Comparison of ENCODE assay signal across 9 cellular contexts in genomic region chr15:52783929-52784798, GRCh38. TPM values are rescaled to one million over a fixed set of nuclear protein-coding genes. Genes with fewer than 3 reads are reported as not detected.
DNase-seq lines count a peak whose midpoint lies in the region; ATAC-seq and TF ChIP-seq lines count a peak whose summit lies in the region.
"Had no signal": no experiment of that assay in that cellular context is flagged by ENCODE, and none has a peak within 500 bp of the region (broad histone marks: within the 10 kb centered on the region; RNA-seq: fewer than 3 reads in every experiment).

No MANE protein-coding gene starts in this region.

- H3K4me3 ChIP-seq in iPS DF 6.9 (ENCODE audit: low read length): peak overlapping the region; percentile 23; the same call in 1 of the 2 replicates
- H3K4me3 ChIP-seq: ascending aorta had no signal

- CTCF ChIA-PET in activated CD8-positive, alpha-beta T cell treated with anti-CD3 and anti-CD28 coated beads for 36 hours (lab: Charles Lee): interaction anchor here (0.8 to 2.2 kb wide), 4 partner anchors 9 to 15 kb away, joined by 3 to 10 read pairs (median 6); no protein-coding TSS in a partner anchor

- H3K9me3 Mint-ChIP-seq in activated CD4-positive, alpha-beta T cell treated with anti-CD3 and anti-CD28 coated beads, Interleukin-2, amount 10 ng/mL, durations not matched to agents 24 days and 14 days: no peaks in the 10 kb centered on the region
- H3K9me3 Mint-ChIP-seq in activated CD8-positive, alpha-beta T cell treated with anti-CD3 and anti-CD28 coated beads for 36 hours: no peaks in the 10 kb centered on the region

- peak; percentile 61 for ATAC-seq in activated CD8-positive, alpha-beta T cell treated with anti-CD3 and anti-CD28 coated beads for 36 hours
- peak; percentile 48 for ATAC-seq in stimulated activated naive CD8-positive, alpha-beta T cell treated with anti-CD3 and anti-CD28 coated beads, Interleukin-15, Interleukin-2, amounts not matched to agents 100 U/mL and 50 U/mL, for 24 hours
- no peak for ATAC-seq in GM19395 (IDR thresholded peaks at IDR 0.05; ENCODE audit: unreplicated experiment)
- ATAC-seq in GM18907 (IDR thresholded peaks at IDR 0.05; ENCODE audit: unreplicated experiment): no peak

- DNase-seq in activated CD4-positive, alpha-beta T cell treated with anti-CD3 and anti-CD28 coated beads, Interleukin-2, amount 10 ng/mL, durations not matched to agents 24 days and 14 days: peak; percentile 70
- DNase-seq in activated CD4-positive, alpha-beta T cell treated with anti-CD3 and anti-CD28 coated beads, Interleukin-2, amount 50 U/mL, for 48 hours: no peak
- peak; percentile 45 for DNase-seq in activated CD8-positive, alpha-beta T cell treated with anti-CD3 and anti-CD28 coated beads for 36 hours
- DNase-seq in iPS DF 6.9 (ENCODE audit: low read depth, low spot score): no peak
- DNase-seq in stimulated activated naive CD8-positive, alpha-beta T cell treated with anti-CD3 and anti-CD28 coated beads, Interleukin-15, Interleukin-2, amounts not matched to agents 100 U/mL and 50 U/mL, for 24 hours: peak; percentile 55
- no peak for DNase-seq in AG20443 (ENCODE audit: low spot score)

- H3K27ac ChIP-seq in iPS DF 6.9 (ENCODE audit: low read length): no peak overlapping the region
- H3K27ac ChIP-seq: ascending aorta had no signal

- WGBS in iPS DF 6.9 (ENCODE audit: insufficient coverage, insufficient read length): no CpG with 5 or more reads among the region's 57 CpGs

- no peaks in the 10 kb centered on the region for H3K36me3 ChIP-seq in iPS DF 6.9 (ENCODE audit: control insufficient read depth, insufficient read depth, low read length)
- H3K36me3 ChIP-seq: ascending aorta had no signal

- no peak overlapping the region for H3K27ac Mint-ChIP-seq in activated CD4-positive, alpha-beta T cell treated with anti-CD3 and anti-CD28 coated beads, Interleukin-2, amount 10 ng/mL, durations not matched to agents 24 days and 14 days
- no peak overlapping the region for H3K27ac Mint-ChIP-seq in activated CD8-positive, alpha-beta T cell treated with anti-CD3 and anti-CD28 coated beads for 36 hours

- H3K4me1 ChIP-seq in iPS DF 6.9 (ENCODE audit: control insufficient read depth, insufficient read depth, low read length): peaks cover 13% of the 10 kb centered on the region

- peaks cover 52% of the 10 kb centered on the region for H3K27me3 ChIP-seq in iPS DF 6.9 (ENCODE audit: control insufficient read depth, insufficient read depth, low read length)

- intact Hi-C loops in activated CD4-positive, alpha-beta T cell treated with anti-CD3 and anti-CD28 coated beads, Interleukin-2, amount 10 ng/mL, durations not matched to agents 24 days and 14 days (cut with micrococcal nuclease): loop anchor here (2.0 kb wide), 1 partner anchor 13 kb away; no protein-coding TSS in a partner anchor
- intact Hi-C loops in activated CD8-positive, alpha-beta T cell treated with anti-CD3 and anti-CD28 coated beads for 36 hours (cut with micrococcal nuclease): loop anchor here (5.0 kb wide), 1 partner anchor 413 kb away; no protein-coding TSS in a partner anchor

- POLR2A ChIA-PET in activated CD8-positive, alpha-beta T cell treated with anti-CD3 and anti-CD28 coated beads for 36 hours (lab: Charles Lee): no interaction called here

- H3K4me3 Mint-ChIP-seq in activated CD4-positive, alpha-beta T cell treated with anti-CD3 and anti-CD28 coated beads, Interleukin-2, amount 10 ng/mL, durations not matched to agents 24 days and 14 days: no peak overlapping the region
- no peak overlapping the region for H3K4me3 Mint-ChIP-seq in activated CD8-positive, alpha-beta T cell treated with anti-CD3 and anti-CD28 coated beads for 36 hours

- H3K4me1 Mint-ChIP-seq in activated CD4-positive, alpha-beta T cell treated with anti-CD3 and anti-CD28 coated beads, Interleukin-2, amount 10 ng/mL, durations not matched to agents 24 days and 14 days: peaks cover 13% of the 10 kb centered on the region
- H3K4me1 Mint-ChIP-seq in activated CD8-positive, alpha-beta T cell treated with anti-CD3 and anti-CD28 coated beads for 36 hours (ENCODE audit: low read depth): peaks cover 26% of the 10 kb centered on the region

- H3K27me3 Mint-ChIP-seq in activated CD4-positive, alpha-beta T cell treated with anti-CD3 and anti-CD28 coated beads, Interleukin-2, amount 10 ng/mL, durations not matched to agents 24 days and 14 days: peaks cover 82% of the 10 kb centered on the region
- H3K27me3 Mint-ChIP-seq in activated CD8-positive, alpha-beta T cell treated with anti-CD3 and anti-CD28 coated beads for 36 hours: peaks cover 79% of the 10 kb centered on the region

- H3K36me3 Mint-ChIP-seq in activated CD4-positive, alpha-beta T cell treated with anti-CD3 and anti-CD28 coated beads, Interleukin-2, amount 10 ng/mL, durations not matched to agents 24 days and 14 days (ENCODE audit: low read depth): peaks cover 2% of the 10 kb centered on the region
- no peaks in the 10 kb centered on the region for H3K36me3 Mint-ChIP-seq in activated CD8-positive, alpha-beta T cell treated with anti-CD3 and anti-CD28 coated beads for 36 hours (ENCODE audit: low read depth)

- peak; percentile 77 for TF ChIP-seq CTCF in activated CD8-positive, alpha-beta T cell treated with anti-CD3 and anti-CD28 coated beads for 36 hours (IDR thresholded peaks at IDR 0.05)

- no peaks in the 10 kb centered on the region for H3K9me3 ChIP-seq in iPS DF 6.9 (ENCODE audit: control insufficient read depth, insufficient read depth, low read length)
- H3K9me3 ChIP-seq: ascending aorta had no signal

RNA-seq across cellular contexts. Expression of gene ONECUT1, which starts 6.0 kb away (rescaled TPM):
- not detected in 2 replicates for total RNA-seq in activated CD4-positive, alpha-beta T cell treated with anti-CD3 and anti-CD28 coated beads, Interleukin-2, amount 10 ng/mL, durations not matched to agents 24 days and 14 days
- total RNA-seq in activated CD8-positive, alpha-beta T cell treated with anti-CD3 and anti-CD28 coated beads for 36 hours: not detected

Comparison
In these comparisons a context has a peak if more than half of its experiments do, and no peak if none do; other contexts are left out.
1. DNase-seq: peak in activated CD4-positive, alpha-beta T cell treated with anti-CD3 and anti-CD28 coated beads, Interleukin-2, amount 10 ng/mL, durations not matched to agents 24 days and 14 days (single experiment), activated CD8-positive, alpha-beta T cell treated with anti-CD3 and anti-CD28 coated beads for 36 hours (single experiment) and stimulated activated naive CD8-positive, alpha-beta T cell treated with anti-CD3 and anti-CD28 coated beads, Interleukin-15, Interleukin-2, amounts not matched to agents 100 U/mL and 50 U/mL, for 24 hours (single experiment); none in activated CD4-positive, alpha-beta T cell treated with anti-CD3 and anti-CD28 coated beads, Interleukin-2, amount 50 U/mL, for 48 hours (0 of 2), iPS DF 6.9 (single experiment) and AG20443 (single experiment).
2. ATAC-seq: peak in activated CD8-positive, alpha-beta T cell treated with anti-CD3 and anti-CD28 coated beads for 36 hours (single experiment) and stimulated activated naive CD8-positive, alpha-beta T cell treated with anti-CD3 and anti-CD28 coated beads, Interleukin-15, Interleukin-2, amounts not matched to agents 100 U/mL and 50 U/mL, for 24 hours (single experiment); none in GM19395 (single experiment) and GM18907 (single experiment).